30 cellular contexts compared by ENCODE assay signal in the genomic region with DNA sequence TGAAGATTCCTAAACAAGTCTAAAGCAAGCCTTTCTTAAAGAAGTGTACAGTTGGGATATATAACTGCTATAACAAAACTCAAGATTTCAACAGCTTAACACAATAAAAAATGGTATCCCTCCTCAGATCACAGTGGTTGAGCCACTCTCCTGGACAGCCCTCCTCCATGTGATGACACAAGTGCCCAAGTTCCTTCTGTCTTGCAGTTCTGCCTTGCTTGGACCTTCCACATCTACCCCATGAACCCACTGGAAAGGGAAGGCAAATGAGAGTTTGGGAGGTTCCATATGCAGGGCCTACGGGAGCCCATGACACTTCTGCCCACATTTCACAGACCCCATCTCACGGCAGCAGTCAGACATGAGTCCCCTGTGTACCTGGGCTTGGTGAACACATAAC.
"Had no signal": no experiment of that assay in that cellular context is flagged by ENCODE, and none has a peak within 500 bp of the region (broad histone marks: within the 10 kb centered on the region; RNA-seq: fewer than 3 reads in every experiment).

No MANE protein-coding gene starts in this region.

- H3K4me3 Mint-ChIP-seq: activated CD8-positive, alpha-beta T cell treated with anti-CD3 and anti-CD28 coated beads, Interleukin-2, amount 10 ng/mL, durations not matched to agents 7 days and 5 days; activated naive CD8-positive, alpha-beta T cell; activated naive CD8-positive, alpha-beta T cell treated with anti-CD3 and anti-CD28 coated beads, Interleukin-2, amount 50 U/mL, for 24 hours; activated T-cell treated with anti-CD3 and anti-CD28 coated beads, Interleukin-2, amount 50 U/mL, for 24 hours; brain had no signal

- H3K4me3 ChIP-seq: MG63, SJCRH30, SK-N-MC had no signal

- FAIRE-seq: bronchial epithelial cell had no signal

- H3K27ac Mint-ChIP-seq: activated CD8-positive, alpha-beta T cell treated with anti-CD3 and anti-CD28 coated beads, Interleukin-2, amount 10 ng/mL, durations not matched to agents 7 days and 5 days; activated naive CD8-positive, alpha-beta T cell; activated naive CD8-positive, alpha-beta T cell treated with anti-CD3 and anti-CD28 coated beads, Interleukin-2, amount 50 U/mL, for 24 hours; activated T-helper 2 cell treated with anti-CD3 and anti-CD28 coated beads, Interferon-gamma antibody, Interleukin-2, Interleukin-4, amounts not matched to agents 10 μg/mL and 5 μg/mL and 100 μg/mL, durations not matched to agents 14 hours and 24 hours and 36 hours; brain had no signal

- DNase-seq: activated CD4-positive, alpha-beta T cell treated with anti-CD3 and anti-CD28 coated beads for 1 hour; activated CD4-positive, alpha-beta T cell treated with anti-CD3 and anti-CD28 coated beads for 48 hours; activated CD4-positive, alpha-beta T cell treated with anti-CD3 and anti-CD28 coated beads, Interleukin-2, amount 50 U/mL, for 48 hours; activated CD4-positive, CD25-positive, alpha-beta regulatory T cell; activated CD8-positive, alpha-beta T cell treated with anti-CD3 and anti-CD28 coated beads, Interleukin-2, amount 10 ng/mL, durations not matched to agents 7 days and 5 days; activated gamma-delta T cell; activated naive CD4-positive, alpha-beta T cell treated with Interleukin-2 at 50 U/mL for 16 hours; activated naive CD8-positive, alpha-beta T cell treated with anti-CD3 and anti-CD28 coated beads, Interleukin-2, amount 50 U/mL, for 24 hours; activated T-cell treated with anti-CD3 and anti-CD28 coated beads, Interleukin-2, amount 50 U/mL, for 24 hours; anterior cingulate cortex; caudate nucleus; Kasumi-1; MG63; NCI-H1048; NCI-H1105 treated with DMSO at 0.1 percent for 48 hours; NCI-H1436; NCI-H1694; NCI-H1930; NCI-H345; NCI-H524 treated with DMSO at 0.1 percent for 48 hours; SHP77; SJCRH30; T1000; WERI-Rb-1 had no signal

- H3K9me3 ChIP-seq: MG63, SJCRH30 had no signal

- H3K4me1 ChIP-seq: SJCRH30 had no signal

- H3K27ac ChIP-seq: SJCRH30, SK-N-MC, WERI-Rb-1 had no signal

- H3K27me3 Mint-ChIP-seq: activated naive CD8-positive, alpha-beta T cell; activated naive CD8-positive, alpha-beta T cell treated with anti-CD3 and anti-CD28 coated beads, Interleukin-2, amount 50 U/mL, for 24 hours; activated T-cell treated with anti-CD3 and anti-CD28 coated beads, Interleukin-2, amount 50 U/mL, for 24 hours had no signal

- H3K9me3 Mint-ChIP-seq: activated naive CD8-positive, alpha-beta T cell treated with anti-CD3 and anti-CD28 coated beads, Interleukin-2, amount 50 U/mL, for 24 hours; brain had no signal

- ATAC-seq: activated CD8-positive, alpha-beta T cell treated with anti-CD3 and anti-CD28 coated beads, Interleukin-2, amount 10 ng/mL, durations not matched to agents 7 days and 5 days; activated naive CD8-positive, alpha-beta T cell treated with anti-CD3 and anti-CD28 coated beads, Interleukin-2, amount 50 U/mL, for 24 hours; Panc1 had no signal

- H3K36me3 ChIP-seq: MG63, SJCRH30, WERI-Rb-1 had no signal

- H3K36me3 Mint-ChIP-seq: activated naive CD8-positive, alpha-beta T cell; brain had no signal

- H3K27me3 ChIP-seq: MG63 had no signal
